ENCODE assay signal across 15 cellular contexts in the genomic region with DNA sequence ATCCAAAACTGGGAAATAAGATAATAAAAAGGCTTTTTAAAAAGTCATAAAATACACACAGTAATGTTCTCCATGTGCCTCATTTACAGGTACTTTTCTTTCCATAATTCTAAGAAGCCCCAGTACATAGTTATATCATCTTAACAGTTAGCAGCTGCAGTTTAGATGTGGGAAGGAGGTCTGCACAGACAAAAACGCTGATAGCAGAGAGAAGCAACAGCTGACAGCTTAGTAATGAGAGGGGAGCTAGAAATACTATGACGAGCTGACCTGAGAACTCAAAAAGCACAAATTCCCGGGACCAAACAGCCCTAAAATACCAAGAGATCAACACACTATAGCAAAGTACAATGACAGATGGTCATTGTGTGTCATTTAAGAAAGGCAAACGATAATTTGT.
"Had no signal": no experiment of that assay in that cellular context is flagged by ENCODE, and none has a peak within 500 bp of the region (broad histone marks: within the 10 kb centered on the region; RNA-seq: fewer than 3 reads in every experiment).

No MANE protein-coding gene starts in this region.

- H3K36me3 ChIP-seq: colonic mucosa, heart right ventricle, left lung, neutrophil, tibial artery, vagina had no signal

- DNase-seq: activated CD4-positive, alpha-beta memory T cell treated with anti-CD3 and anti-CD28 coated beads for 36 hours; activated naive CD4-positive, alpha-beta T cell; caudate nucleus; colonic mucosa; heart right ventricle; left lung; mesenchymal stem cell; naive B cell; retina; tibial artery had no signal

- H3K36me3 Mint-ChIP-seq: activated CD4-positive, alpha-beta memory T cell treated with anti-CD3 and anti-CD28 coated beads for 36 hours; naive B cell; stimulated activated effector memory CD8-positive, alpha-beta T cell treated with anti-CD3 and anti-CD28 coated beads, Interleukin-12 subunit alpha, Interleukin-12 subunit beta, amount 100 ng/mL, for 72 hours had no signal

- H3K4me1 Mint-ChIP-seq: stimulated activated effector memory CD8-positive, alpha-beta T cell treated with anti-CD3 and anti-CD28 coated beads, Interleukin-12 subunit alpha, Interleukin-12 subunit beta, amount 100 ng/mL, for 72 hours had no signal

- H3K4me3 Mint-ChIP-seq: activated CD4-positive, alpha-beta memory T cell treated with anti-CD3 and anti-CD28 coated beads for 36 hours; naive B cell; stimulated activated effector memory CD8-positive, alpha-beta T cell treated with anti-CD3 and anti-CD28 coated beads, Interleukin-12 subunit alpha, Interleukin-12 subunit beta, amount 100 ng/mL, for 72 hours; T-helper 2 cell treated with Interferon-gamma antibody and Interleukin-4, amounts not matched to agents 5 μg/mL and 100 μg/mL, for 36 hours had no signal

- H3K9me3 ChIP-seq: colonic mucosa, heart right ventricle, left lung, neutrophil, tibial artery, vagina had no signal

- H3K4me3 ChIP-seq: colonic mucosa, heart right ventricle, left lung, skin epidermis, tibial artery, vagina had no signal

- ATAC-seq: heart right ventricle; left lung; stimulated activated effector memory CD8-positive, alpha-beta T cell treated with anti-CD3 and anti-CD28 coated beads, Interleukin-12 subunit alpha, Interleukin-12 subunit beta, amount 100 ng/mL, for 72 hours had no signal

- H3K4me1 ChIP-seq: colonic mucosa, left lung, tibial artery, vagina had no signal

- H3K27ac Mint-ChIP-seq: activated CD4-positive, alpha-beta memory T cell treated with anti-CD3 and anti-CD28 coated beads for 36 hours; stimulated activated effector memory CD8-positive, alpha-beta T cell treated with anti-CD3 and anti-CD28 coated beads, Interleukin-12 subunit alpha, Interleukin-12 subunit beta, amount 100 ng/mL, for 72 hours; T-helper 2 cell treated with Interferon-gamma antibody and Interleukin-4, amounts not matched to agents 5 μg/mL and 100 μg/mL, for 36 hours had no signal

- H3K9me3 Mint-ChIP-seq: activated CD4-positive, alpha-beta memory T cell treated with anti-CD3 and anti-CD28 coated beads for 36 hours; naive B cell; stimulated activated effector memory CD8-positive, alpha-beta T cell treated with anti-CD3 and anti-CD28 coated beads, Interleukin-12 subunit alpha, Interleukin-12 subunit beta, amount 100 ng/mL, for 72 hours; T-helper 2 cell treated with Interferon-gamma antibody and Interleukin-4, amounts not matched to agents 5 μg/mL and 100 μg/mL, for 36 hours had no signal

- H3K27me3 Mint-ChIP-seq: activated CD4-positive, alpha-beta memory T cell treated with anti-CD3 and anti-CD28 coated beads for 36 hours; naive B cell had no signal

- H3K27ac ChIP-seq: colonic mucosa, heart right ventricle, left lung, neutrophil, skin epidermis, tibial artery, vagina had no signal

- H3K27me3 ChIP-seq: colonic mucosa, heart right ventricle, left lung, neutrophil, tibial artery, vagina had no signal
